Comparison of ENCODE assay signal across 7 cellular contexts in the genomic region with DNA sequence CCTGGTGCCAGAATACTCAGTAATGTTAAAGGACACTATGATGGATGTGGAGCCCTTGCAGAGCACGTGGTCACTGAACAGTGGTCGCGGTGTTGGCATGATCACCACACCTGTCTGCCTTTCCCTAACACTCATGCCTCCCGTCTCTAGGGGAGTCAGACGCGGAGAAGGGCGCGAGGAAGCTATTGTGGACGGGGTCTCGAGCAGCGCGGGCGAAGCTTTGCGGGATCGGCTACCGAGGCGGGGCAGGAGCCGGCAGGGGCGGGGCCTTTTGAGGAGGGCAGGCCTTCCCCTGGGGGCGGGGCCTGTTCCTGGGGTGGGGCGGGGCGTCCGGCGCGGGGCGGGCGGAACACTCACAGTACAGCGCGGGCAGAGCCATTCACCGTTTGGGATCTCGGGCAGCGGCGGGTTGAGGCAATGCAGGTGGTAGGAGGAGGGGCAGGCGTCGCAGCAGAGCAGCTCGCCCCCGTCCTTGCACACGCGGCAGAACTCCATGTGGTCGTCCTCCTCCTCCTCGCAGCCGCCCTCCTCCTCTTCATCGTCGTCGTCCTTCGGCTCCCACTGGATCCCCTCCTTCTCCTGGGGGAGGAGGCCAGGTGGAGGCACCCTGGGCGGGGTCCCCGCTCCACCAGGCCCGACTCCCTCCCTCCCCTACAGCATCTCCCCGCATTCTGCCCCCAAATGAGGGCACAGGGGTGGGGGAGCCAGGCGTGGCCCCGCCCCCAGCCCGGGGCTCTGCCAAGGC. TPM values are rescaled to one million over a fixed set of nuclear protein-coding genes. Genes with fewer than 3 reads are reported as not detected.
DNase-seq lines count a peak whose midpoint lies in the region; ATAC-seq, FAIRE-seq and TF ChIP-seq lines count a peak whose summit lies in the region.

No MANE protein-coding gene starts in this region.

- SMC1A ChIA-PET in GM12878 (lab: Charles Lee; ENCODE audit: uncharacterized antibody, unreplicated experiment), result no interaction called here

- peak; percentile 70 for DNase-seq in HT-29 (ENCODE audit: low spot score)
- peak; percentile 48 for DNase-seq in T-helper 9 cell
- no peak for DNase-seq in GM12878 (ENCODE audit: low read depth, low spot score)
- DNase-seq in left lung, result peak; percentile 47 to 93
- peak; percentile 55 to 60 for DNase-seq in stimulated activated CD8-positive, alpha-beta memory T cell treated with anti-CD3 and anti-CD28 coated beads, Interleukin-15, amount 100 ng/mL, for 48 hours (ENCODE audit: low read depth in 2 of 2)
- DNase-seq in NAMALWA (ENCODE audit: low spot score), result no peak

- H4K20me1 ChIP-seq in GM12878 (ENCODE audit: control insufficient read depth, insufficient read depth), result no peaks in the 10 kb centered on the region

- no peak for FAIRE-seq in GM12878 (lab: Jason Lieb, UNC)

- ATAC-seq in GM12878 (peak; percentile 59), left lung (peak; percentile 94), GM18502 (IDR thresholded peaks at IDR 0.05; ENCODE audit: poor library complexity, unreplicated experiment) (no peak)

- no TSS peak for BruUV-seq in GM12878 (replicated peaks; lab: Mats Ljungman, UMichigan)

- no peak overlapping the region for H3K4me2 ChIP-seq in GM12878 (ENCODE audit: control insufficient read depth, insufficient read depth)

- H3K27me3 ChIP-seq in GM12878 (replicated peaks in 1 of 2; ENCODE audit: control insufficient read depth in 2 of 2, insufficient read depth in 2 of 2, low read length in 1 of 2), result no peaks in the 10 kb centered on the region; a peak in 1 of 4 replicates
- peaks cover 8 to 62% of the 10 kb centered on the region in 2 donors for H3K27me3 ChIP-seq in left lung

- CTCF ChIA-PET in GM12878 (lab: Yijun Ruan, JAX), result no interaction called here

- RAD21 ChIA-PET in GM12878 (lab: Charles Lee; ENCODE audit: unreplicated experiment), result no interaction called here

- H3K9me3 ChIP-seq in GM12878 (replicated peaks; ENCODE audit: control insufficient read depth, insufficient read depth, low read length), result no peaks in the 10 kb centered on the region
- H3K9me3 ChIP-seq in left lung, result no peaks in the 10 kb centered on the region

- intact Hi-C loops in GM12878 (cut with micrococcal nuclease; ENCODE audit: unreplicated experiment), result no loop called here
- intact Hi-C loops in left lung (cut with DNase I), result no loop called here

- in situ Hi-C loops in GM12878 (cut with MboI), result no loop called here

- 35% methylated on average over 23 of the region's 53 CpGs for WGBS in GM12878 (ENCODE audit: insufficient coverage, insufficient replicate concordance, low lambda C conversion rate, missing lambda C conversion rate)

- POLR2A ChIA-PET in GM12878 (lab: Charles Lee), result no interaction called here

- no peak overlapping the region for H3K27ac ChIP-seq in GM12878 (ENCODE audit: control insufficient read depth, insufficient read depth)
- H3K27ac ChIP-seq in left lung, result no peak overlapping the region

- H3K4me1 ChIP-seq in GM12878 (ENCODE audit: control insufficient read depth, insufficient read depth, low read length), result no peaks in the 10 kb centered on the region
- H3K4me1 ChIP-seq in left lung, result peaks cover 3 to 8% of the 10 kb centered on the region in 2 donors

- TF ChIP-seq CTCF in GM12878 (IDR thresholded peaks at IDR 0.05 in 2 of 3, conservative IDR thresholded peaks at IDR 0.05 in 1 of 3; ENCODE audit: control insufficient read depth in 2 of 3, extremely low read depth in 1 of 3, insufficient read depth in 1 of 3, low read depth in 3 of 3, low read length in 3 of 3) (no peak), left lung (IDR thresholded peaks at IDR 0.05) (no peak)

- no peak overlapping the region for H2AFZ ChIP-seq in GM12878 (ENCODE audit: control insufficient read depth, low read depth, low read length)

- H3K9ac ChIP-seq in GM12878 (ENCODE audit: control insufficient read depth, insufficient read depth, low read length), result no peak overlapping the region

- TF ChIP-seq RAD21 in GM12878 (IDR thresholded peaks at IDR 0.05; ENCODE audit: insufficient read depth, low read depth, low read length), result no peak

- TF ChIP-seq EP300 in GM12878 (IDR thresholded peaks at IDR 0.05; ENCODE audit: borderline replicate concordance in 1 of 2, control insufficient read depth in 1 of 2, low read depth in 2 of 2, low read length in 2 of 2), result no peak

- H3K79me2 ChIP-seq in GM12878 (ENCODE audit: control insufficient read depth, insufficient read depth, low read length), result no peaks in the 10 kb centered on the region

- H3K36me3 ChIP-seq in GM12878 (ENCODE audit: control insufficient read depth in 2 of 2, insufficient read depth in 2 of 2, low read length in 1 of 2) (no peaks in the 10 kb centered on the region), left lung (no peaks in the 10 kb centered on the region)

- H3K4me3 ChIP-seq in GM12878 (no peak overlapping the region), left lung (no peak overlapping the region)

- no peak for TF ChIP-seq POLR2A in GM12878 (IDR thresholded peaks at IDR 0.05; ENCODE audit: low read depth, low read length)

TF ChIP-seq in GM12878, 131 proteins besides CTCF, POLR2A, EP300 and RAD21 (continues in another document):
- TF ChIP-seq, protein P1, sequence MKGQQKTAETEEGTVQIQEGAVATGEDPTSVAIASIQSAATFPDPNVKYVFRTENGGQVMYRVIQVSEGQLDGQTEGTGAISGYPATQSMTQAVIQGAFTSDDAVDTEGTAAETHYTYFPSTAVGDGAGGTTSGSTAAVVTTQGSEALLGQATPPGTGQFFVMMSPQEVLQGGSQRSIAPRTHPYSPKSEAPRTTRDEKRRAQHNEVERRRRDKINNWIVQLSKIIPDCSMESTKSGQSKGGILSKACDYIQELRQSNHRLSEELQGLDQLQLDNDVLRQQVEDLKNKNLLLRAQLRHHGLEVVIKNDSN (IDR thresholded peaks at IDR 0.05; ENCODE audit: borderline replicate concordance, extremely low read length, insufficient read depth, low read depth, low read length), result no peak
- TF ChIP-seq LARP7 (IDR thresholded peaks at IDR 0.05), result no peak

RNA-seq across cellular contexts. Expression of a gene that starts 31.5 kb away (rescaled TPM):
- 0.18 and 0.25 TPM in 2 replicates for total RNA-seq in HT-29 (2014; rRNA removed; shearing (Covaris generic))
- 1.2 and 2.4 TPM in 2 replicates for total RNA-seq in GM12878 (2013; cell fraction: nucleolus; rRNA removed)
- 0.05 and 0.06 TPM in 2 replicates for total RNA-seq in GM12878 (2014; rRNA removed)
- 0.13 and 0.14 TPM in 2 replicates for total RNA-seq in GM12878 (2014; rRNA removed; fragmentation: Illumina TruSeq; extraction: Trizol)
- 0.19 and 0.49 TPM in 2 replicates for total RNA-seq in GM12878 (2021)
- 0.05 TPM for polyA plus RNA-seq in GM12878 (2011; ENCODE audit: low read depth)
- polyA plus RNA-seq in GM12878 (2011; rRNA removed), result 0.07 and 0.23 TPM in 2 replicates
- 0.12 and 0.17 TPM in 2 replicates for polyA plus RNA-seq in GM12878 (2011; cell fraction: cytosol; rRNA removed)
- polyA plus RNA-seq in GM12878 (2011; cell fraction: nucleus; rRNA removed), result 1.0 and 1.3 TPM in 2 replicates
- polyA plus RNA-seq in GM12878 (2012), result 0.15 and 0.34 TPM in 2 replicates
- polyA plus RNA-seq in GM12878 (2014; fragmentation: Illumina TruSeq; extraction: Trizol), result 0.05 and 0.09 TPM in 2 replicates
- not detected for polyA plus RNA-seq in GM12878 (2014; fragmentation: Nextera tagmentation; extraction: Ambion mirVana)
- 0.22 and 0.49 TPM in 2 replicates for polyA plus RNA-seq in GM12878 (2014; rRNA removed)
- polyA plus RNA-seq in GM12878 (2016; fragmentation: Nextera tagmentation; extraction: Ambion mirVana), result under 1 TPM in 1 of 2 experiments, not detected in 1; 0.03 TPM
- polyA minus RNA-seq in GM12878 (2011; rRNA and poly(A)+ RNA removed), result 0.22 and 0.26 TPM in 2 replicates
- not detected in 2 replicates for polyA minus RNA-seq in GM12878 (2011; cell fraction: cytosol; rRNA and poly(A)+ RNA removed)
- polyA minus RNA-seq in GM12878 (2011; cell fraction: nucleus; rRNA and poly(A)+ RNA removed), result 0.24 and 0.48 TPM in 2 replicates
- total RNA-seq in left lung, result under 1 TPM; 0.03 to 0.13 TPM

RNA-seq across cellular contexts. Expression of a gene that starts 50.7 kb away (rescaled TPM):
- total RNA-seq in HT-29 (2014; rRNA removed; shearing (Covaris generic)), result 119 and 132 TPM in 2 replicates
- total RNA-seq in GM12878 (2013; cell fraction: nucleolus; rRNA removed), result 78.4 and 86.2 TPM in 2 replicates
- 191 and 240 TPM in 2 replicates for total RNA-seq in GM12878 (2014; rRNA removed)
- total RNA-seq in GM12878 (2014; rRNA removed; fragmentation: Illumina TruSeq; extraction: Trizol), result 435 and 466 TPM in 2 replicates
- 437 and 439 TPM in 2 replicates for total RNA-seq in GM12878 (2021)
- polyA plus RNA-seq in GM12878 (2011; ENCODE audit: low read depth), result 586 TPM
- polyA plus RNA-seq in GM12878 (2011; rRNA removed), result 424 and 754 TPM in 2 replicates
- 89.5 and 93.5 TPM in 2 replicates for polyA plus RNA-seq in GM12878 (2011; cell fraction: cytosol; rRNA removed)
- polyA plus RNA-seq in GM12878 (2011; cell fraction: nucleus; rRNA removed), result 64.1 and 66.3 TPM in 2 replicates
- 1,465 and 2,074 TPM in 2 replicates for polyA plus RNA-seq in GM12878 (2012)
- polyA plus RNA-seq in GM12878 (2014; fragmentation: Illumina TruSeq; extraction: Trizol), result 479 and 560 TPM in 2 replicates
- 100 to 1,000 TPM; 437 to 560 TPM for polyA plus RNA-seq in GM12878 (2014; fragmentation: Nextera tagmentation; extraction: Ambion mirVana)
- polyA plus RNA-seq in GM12878 (2014; rRNA removed), result 295 and 340 TPM in 2 replicates
- 100 to 1,000 TPM; 302 to 303 TPM for polyA plus RNA-seq in GM12878 (2016; fragmentation: Nextera tagmentation; extraction: Ambion mirVana)
- polyA minus RNA-seq in GM12878 (2011; rRNA and poly(A)+ RNA removed), result 51.5 and 55.5 TPM in 2 replicates
- 40.6 and 55.2 TPM in 2 replicates for polyA minus RNA-seq in GM12878 (2011; cell fraction: cytosol; rRNA and poly(A)+ RNA removed)
- polyA minus RNA-seq in GM12878 (2011; cell fraction: nucleus; rRNA and poly(A)+ RNA removed), result 19.2 and 29.6 TPM in 2 replicates
- 100 to 1,000 TPM; 265 to 324 TPM for total RNA-seq in left lung

RNA-seq across cellular contexts. Expression of a gene that starts 57.2 kb away (rescaled TPM):
- total RNA-seq in HT-29 (2014; rRNA removed; shearing (Covaris generic)), result 21.4 and 22.7 TPM in 2 replicates
- total RNA-seq in GM12878 (2013; cell fraction: nucleolus; rRNA removed), result 499 and 514 TPM in 2 replicates
- total RNA-seq in GM12878 (2014; rRNA removed) (15.2 and 18.0 TPM in 2 replicates), GM12878 (2014; rRNA removed; fragmentation: Illumina TruSeq; extraction: Trizol) (7.8 and 8.9 TPM in 2 replicates), GM12878 (2021) (23.2 and 27.0 TPM in 2 replicates), left lung (10 to 100 TPM; 11.9 to 12.6 TPM)
- polyA plus RNA-seq in GM12878 (2011; ENCODE audit: low read depth), result 5.4 TPM
- polyA plus RNA-seq in GM12878 (2011; rRNA removed) (17.2 and 36.4 TPM in 2 replicates), GM12878 (2014; fragmentation: Illumina TruSeq; extraction: Trizol) (9.4 and 13.3 TPM in 2 replicates), GM12878 (2014; fragmentation: Nextera tagmentation; extraction: Ambion mirVana) (1 to 10 TPM; 1.7 to 3.6 TPM), GM12878 (2014; rRNA removed) (33.4 and 43.5 TPM in 2 replicates), GM12878 (2016; fragmentation: Nextera tagmentation; extraction: Ambion mirVana) (10 to 100 TPM in 1 of 2 experiments, 1 to 10 TPM in 1; 8.6 to 12.8 TPM)
- polyA plus RNA-seq in GM12878 (2011; cell fraction: cytosol; rRNA removed), result 30.4 and 130 TPM in 2 replicates
- polyA plus RNA-seq in GM12878 (2011; cell fraction: nucleus; rRNA removed), result 329 and 490 TPM in 2 replicates
- polyA plus RNA-seq in GM12878 (2012), result 11.5 and 15.2 TPM in 2 replicates
- polyA minus RNA-seq in GM12878 (2011; rRNA and poly(A)+ RNA removed), result 28.8 and 34.0 TPM in 2 replicates
- 8.2 and 12.4 TPM in 2 replicates for polyA minus RNA-seq in GM12878 (2011; cell fraction: cytosol; rRNA and poly(A)+ RNA removed)
- polyA minus RNA-seq in GM12878 (2011; cell fraction: nucleus; rRNA and poly(A)+ RNA removed), result 78.3 and 123 TPM in 2 replicates

Comparison
In these comparisons a context has a peak if more than half of its experiments do, and no peak if none do; other contexts are left out.
1. DNase-seq: peak in HT-29 (single experiment), T-helper 9 cell (single experiment), left lung (2 of 2) and stimulated activated CD8-positive, alpha-beta memory T cell treated with anti-CD3 and anti-CD28 coated beads, Interleukin-15, amount 100 ng/mL, for 48 hours (2 of 2); none in GM12878 (single experiment) and NAMALWA (single experiment).